ENCODE assay signal across 32 cellular contexts in genomic region chr7:1218541-1219165, GRCh38. TPM values are rescaled to one million over a fixed set of nuclear protein-coding genes. Genes with fewer than 3 reads are reported as not detected.
"Had no signal": no experiment of that assay in that cellular context is flagged by ENCODE, and none has a peak within 500 bp of the region (broad histone marks: within the 10 kb centered on the region; RNA-seq: fewer than 3 reads in every experiment).

No MANE protein-coding gene starts in this region.

- H3K4me1 ChIP-seq: foreskin keratinocyte, gastroesophageal sphincter, heart right ventricle, prostate gland, right atrium auricular region, testis, tibial artery had no signal

- FAIRE-seq: endothelial cell of umbilical vein, kidney had no signal

- H3K9me3 ChIP-seq: esophagus muscularis mucosa, gastroesophageal sphincter, heart right ventricle, prostate gland, right atrium auricular region, testis, tibial artery had no signal

- H3K4me2 ChIP-seq: smooth muscle cell had no signal

- H3K27ac Mint-ChIP-seq: memory B cell, natural killer cell, type B pancreatic cell had no signal

- H3K9me3 Mint-ChIP-seq: natural killer cell, type B pancreatic cell had no signal

- H3K4me1 Mint-ChIP-seq: memory B cell, natural killer cell had no signal

- H3K27me3 ChIP-seq: testis had no signal

- H3K36me3 ChIP-seq: esophagus muscularis mucosa, gastroesophageal sphincter, heart right ventricle, prostate gland, right atrium auricular region, tibial artery had no signal

- H3K4me3 ChIP-seq: coronary artery, esophagus muscularis mucosa, gastroesophageal sphincter, heart right ventricle, lung, prostate gland, right atrium auricular region, smooth muscle cell, testis, tibial artery had no signal

- H3K27ac ChIP-seq: coronary artery, esophagus muscularis mucosa, foreskin keratinocyte, gastroesophageal sphincter, heart right ventricle, prostate gland, right atrium auricular region, testis, tibial artery had no signal

- DNase-seq: dermis blood vessel endothelial cell; effector memory CD4-positive, alpha-beta T cell; foreskin keratinocyte; heart right ventricle; hypothalamus; kidney; natural killer cell; stimulated activated CD4-positive, alpha-beta T cell treated with anti-CD3 and anti-CD28 coated beads, Interleukin-12 subunit alpha, Interleukin-12 subunit beta, amount 100 ng/mL, for 4 hours; stimulated activated CD4-positive, alpha-beta T cell treated with anti-CD3 and anti-CD28 coated beads, Interleukin-1b, Interleukin-23, amount 100 ng/mL, for 48 hours; stimulated activated CD4-positive, alpha-beta T cell treated with anti-CD3 and anti-CD28 coated beads, Interleukin-4, amount 100 ng/mL, for 1 hour; stimulated activated CD8-positive, alpha-beta memory T cell treated with anti-CD3 and anti-CD28 coated beads, Interleukin-4, amount 100 ng/mL, for 48 hours; stimulated activated naive CD4-positive, alpha-beta T cell treated with Interleukin-2 at 50 U/mL for 16 hours; substantia nigra; testis; tibial artery had no signal

- H3K4me3 Mint-ChIP-seq: memory B cell, natural killer cell, type B pancreatic cell had no signal

- H3K36me3 Mint-ChIP-seq: natural killer cell, type B pancreatic cell had no signal

- ATAC-seq: foreskin keratinocyte, gastroesophageal sphincter, left lobe of liver, natural killer cell, sciatic nerve had no signal

RNA-seq across cellular contexts. Expression of gene UNCX, which starts 14.0 kb away (rescaled TPM):
- total RNA-seq: dermis blood vessel endothelial cell, endothelial cell of umbilical vein, esophagus muscularis mucosa, fibroblast of lung, foreskin keratinocyte, gastroesophageal sphincter, heart right ventricle, left lobe of liver, liver, lung, mononuclear cell, natural killer cell, osteocyte, prostate gland, right atrium auricular region, sciatic nerve, smooth muscle cell, urinary bladder had no signal
- polyA plus RNA-seq: endothelial cell of umbilical vein, fibroblast of lung, foreskin keratinocyte, heart right ventricle, liver, lung, smooth muscle cell, urinary bladder had no signal
